ENCODE assay signal across 10 cellular contexts in genomic region chr18:55236150-55236931, GRCh38.
DNase-seq lines count a peak whose midpoint lies in the region; ATAC-seq and TF ChIP-seq lines count a peak whose summit lies in the region.
"Had no signal": no experiment of that assay in that cellular context is flagged by ENCODE, and none has a peak within 500 bp of the region (broad histone marks: within the 10 kb centered on the region; RNA-seq: fewer than 3 reads in every experiment).

No MANE protein-coding gene starts in this region.

- intact Hi-C loops in dendritic cell treated with granulocyte-macrophage colony-stimulating factor and Interleukin-4, amounts not matched to agents 40 ng/mL and 50 ng/mL, for 4 days (cut with micrococcal nuclease) = no loop called here

- H3K4me3 Mint-ChIP-seq in dendritic cell treated with granulocyte-macrophage colony-stimulating factor and Interleukin-4, amounts not matched to agents 40 ng/mL and 50 ng/mL, for 4 days = no peak overlapping the region

- peak overlapping the region; percentile 52 for H3K27ac Mint-ChIP-seq in dendritic cell treated with granulocyte-macrophage colony-stimulating factor and Interleukin-4, amounts not matched to agents 40 ng/mL and 50 ng/mL, for 4 days

- H3K9me3 Mint-ChIP-seq in dendritic cell treated with granulocyte-macrophage colony-stimulating factor and Interleukin-4, amounts not matched to agents 40 ng/mL and 50 ng/mL, for 4 days = no peaks in the 10 kb centered on the region

- H3K4me1 Mint-ChIP-seq in dendritic cell treated with granulocyte-macrophage colony-stimulating factor and Interleukin-4, amounts not matched to agents 40 ng/mL and 50 ng/mL, for 4 days (ENCODE audit: low read depth) = peaks cover 13% of the 10 kb centered on the region

- no peak overlapping the region for H3K27ac ChIP-seq in coronary artery

- TF ChIP-seq CTCF in coronary artery (IDR thresholded peaks at IDR 0.05) = no peak

- peak; percentile 63 for DNase-seq in EH (ENCODE audit: low read depth)
- no peak for DNase-seq in stimulated activated CD4-positive, alpha-beta T cell treated with anti-CD3 and anti-CD28 coated beads, Interleukin-4, amount 100 ng/mL, for 4 hours
- DNase-seq in T1000 (lab: John Stamatoyannopoulos, UW) = no peak
- DNase-seq in coronary artery (ENCODE audit: low spot score) = no peak
- DNase-seq: Calu3 had no signal

- H3K4me3 ChIP-seq in coronary artery = no peak overlapping the region
- H3K4me3 ChIP-seq: smooth muscle cell had no signal

- peak; percentile 47 for ATAC-seq in GM21390 (IDR thresholded peaks at IDR 0.05; ENCODE audit: unreplicated experiment)
- ATAC-seq in HG03460 (IDR thresholded peaks at IDR 0.05; ENCODE audit: unreplicated experiment) = peak; percentile 45
- ATAC-seq in HG02763 (IDR thresholded peaks at IDR 0.05; ENCODE audit: unreplicated experiment) = no peak

- H3K27me3 Mint-ChIP-seq in dendritic cell treated with granulocyte-macrophage colony-stimulating factor and Interleukin-4, amounts not matched to agents 40 ng/mL and 50 ng/mL, for 4 days = no peaks in the 10 kb centered on the region

- peaks cover 46% of the 10 kb centered on the region for H3K36me3 Mint-ChIP-seq in dendritic cell treated with granulocyte-macrophage colony-stimulating factor and Interleukin-4, amounts not matched to agents 40 ng/mL and 50 ng/mL, for 4 days (ENCODE audit: low read depth)
